In the genomic region with DNA sequence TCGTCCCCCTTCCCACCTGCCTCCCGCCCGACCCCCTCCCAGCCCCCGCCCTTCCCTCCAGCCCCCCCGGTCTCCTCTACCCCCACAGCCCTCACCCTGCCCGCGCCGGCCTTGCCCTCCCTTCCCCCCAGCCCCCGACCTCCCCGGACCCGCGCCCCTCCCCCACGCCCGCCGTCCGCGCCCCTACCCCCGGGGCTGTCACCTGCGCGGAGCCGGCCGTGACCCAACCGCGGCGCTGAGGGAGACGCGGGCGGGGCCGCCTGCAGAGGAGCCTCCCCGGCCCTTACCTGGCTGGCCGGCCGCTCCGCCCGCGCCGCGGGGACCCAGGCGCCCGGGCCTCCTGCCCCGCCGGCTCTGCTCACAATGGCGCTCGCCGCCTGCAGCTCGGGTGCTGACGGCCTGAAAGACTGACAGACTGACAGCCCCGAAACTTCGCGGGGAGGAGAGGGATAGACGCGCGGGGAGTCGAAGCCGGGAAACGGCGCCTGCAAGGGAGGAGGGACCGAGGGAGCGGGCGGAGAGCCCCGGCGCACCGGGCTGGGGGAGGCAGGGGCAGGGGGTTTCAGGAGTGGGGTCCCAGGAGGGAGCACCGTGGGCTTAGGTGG, we compare ENCODE assay signal across 1 cellular context.
TF ChIP-seq lines count a peak whose summit lies in the region.

No MANE protein-coding gene starts in this region.

TF ChIP-seq in IMR-90, 13 proteins besides CTCF, POLR2A, EP300 and RAD21 (continued from another document):
- TF ChIP-seq, protein P1, sequence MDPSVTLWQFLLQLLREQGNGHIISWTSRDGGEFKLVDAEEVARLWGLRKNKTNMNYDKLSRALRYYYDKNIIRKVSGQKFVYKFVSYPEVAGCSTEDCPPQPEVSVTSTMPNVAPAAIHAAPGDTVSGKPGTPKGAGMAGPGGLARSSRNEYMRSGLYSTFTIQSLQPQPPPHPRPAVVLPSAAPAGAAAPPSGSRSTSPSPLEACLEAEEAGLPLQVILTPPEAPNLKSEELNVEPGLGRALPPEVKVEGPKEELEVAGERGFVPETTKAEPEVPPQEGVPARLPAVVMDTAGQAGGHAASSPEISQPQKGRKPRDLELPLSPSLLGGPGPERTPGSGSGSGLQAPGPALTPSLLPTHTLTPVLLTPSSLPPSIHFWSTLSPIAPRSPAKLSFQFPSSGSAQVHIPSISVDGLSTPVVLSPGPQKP (IDR thresholded peaks at IDR 0.05; ENCODE audit: borderline replicate concordance, low read depth, low read length) = no peak
- TF ChIP-seq CEBPB (IDR thresholded peaks at IDR 0.05; ENCODE audit: low read depth, low read length) (no peak), CHD1 (IDR thresholded peaks at IDR 0.05; ENCODE audit: low read depth, low read length) (no peak), RCOR1 (IDR thresholded peaks at IDR 0.05; ENCODE audit: insufficient replicate concordance, low read length) (no peak)
